ENCODE assay signal across 1 cellular context in genomic region chr1:94633051-94633450, GRCh38.
TF ChIP-seq lines count a peak whose summit lies in the region.

No MANE protein-coding gene starts in this region.

TF ChIP-seq in GM23338, 12 proteins besides CTCF, POLR2A, EP300 and RAD21:
- TF ChIP-seq, protein P1, sequence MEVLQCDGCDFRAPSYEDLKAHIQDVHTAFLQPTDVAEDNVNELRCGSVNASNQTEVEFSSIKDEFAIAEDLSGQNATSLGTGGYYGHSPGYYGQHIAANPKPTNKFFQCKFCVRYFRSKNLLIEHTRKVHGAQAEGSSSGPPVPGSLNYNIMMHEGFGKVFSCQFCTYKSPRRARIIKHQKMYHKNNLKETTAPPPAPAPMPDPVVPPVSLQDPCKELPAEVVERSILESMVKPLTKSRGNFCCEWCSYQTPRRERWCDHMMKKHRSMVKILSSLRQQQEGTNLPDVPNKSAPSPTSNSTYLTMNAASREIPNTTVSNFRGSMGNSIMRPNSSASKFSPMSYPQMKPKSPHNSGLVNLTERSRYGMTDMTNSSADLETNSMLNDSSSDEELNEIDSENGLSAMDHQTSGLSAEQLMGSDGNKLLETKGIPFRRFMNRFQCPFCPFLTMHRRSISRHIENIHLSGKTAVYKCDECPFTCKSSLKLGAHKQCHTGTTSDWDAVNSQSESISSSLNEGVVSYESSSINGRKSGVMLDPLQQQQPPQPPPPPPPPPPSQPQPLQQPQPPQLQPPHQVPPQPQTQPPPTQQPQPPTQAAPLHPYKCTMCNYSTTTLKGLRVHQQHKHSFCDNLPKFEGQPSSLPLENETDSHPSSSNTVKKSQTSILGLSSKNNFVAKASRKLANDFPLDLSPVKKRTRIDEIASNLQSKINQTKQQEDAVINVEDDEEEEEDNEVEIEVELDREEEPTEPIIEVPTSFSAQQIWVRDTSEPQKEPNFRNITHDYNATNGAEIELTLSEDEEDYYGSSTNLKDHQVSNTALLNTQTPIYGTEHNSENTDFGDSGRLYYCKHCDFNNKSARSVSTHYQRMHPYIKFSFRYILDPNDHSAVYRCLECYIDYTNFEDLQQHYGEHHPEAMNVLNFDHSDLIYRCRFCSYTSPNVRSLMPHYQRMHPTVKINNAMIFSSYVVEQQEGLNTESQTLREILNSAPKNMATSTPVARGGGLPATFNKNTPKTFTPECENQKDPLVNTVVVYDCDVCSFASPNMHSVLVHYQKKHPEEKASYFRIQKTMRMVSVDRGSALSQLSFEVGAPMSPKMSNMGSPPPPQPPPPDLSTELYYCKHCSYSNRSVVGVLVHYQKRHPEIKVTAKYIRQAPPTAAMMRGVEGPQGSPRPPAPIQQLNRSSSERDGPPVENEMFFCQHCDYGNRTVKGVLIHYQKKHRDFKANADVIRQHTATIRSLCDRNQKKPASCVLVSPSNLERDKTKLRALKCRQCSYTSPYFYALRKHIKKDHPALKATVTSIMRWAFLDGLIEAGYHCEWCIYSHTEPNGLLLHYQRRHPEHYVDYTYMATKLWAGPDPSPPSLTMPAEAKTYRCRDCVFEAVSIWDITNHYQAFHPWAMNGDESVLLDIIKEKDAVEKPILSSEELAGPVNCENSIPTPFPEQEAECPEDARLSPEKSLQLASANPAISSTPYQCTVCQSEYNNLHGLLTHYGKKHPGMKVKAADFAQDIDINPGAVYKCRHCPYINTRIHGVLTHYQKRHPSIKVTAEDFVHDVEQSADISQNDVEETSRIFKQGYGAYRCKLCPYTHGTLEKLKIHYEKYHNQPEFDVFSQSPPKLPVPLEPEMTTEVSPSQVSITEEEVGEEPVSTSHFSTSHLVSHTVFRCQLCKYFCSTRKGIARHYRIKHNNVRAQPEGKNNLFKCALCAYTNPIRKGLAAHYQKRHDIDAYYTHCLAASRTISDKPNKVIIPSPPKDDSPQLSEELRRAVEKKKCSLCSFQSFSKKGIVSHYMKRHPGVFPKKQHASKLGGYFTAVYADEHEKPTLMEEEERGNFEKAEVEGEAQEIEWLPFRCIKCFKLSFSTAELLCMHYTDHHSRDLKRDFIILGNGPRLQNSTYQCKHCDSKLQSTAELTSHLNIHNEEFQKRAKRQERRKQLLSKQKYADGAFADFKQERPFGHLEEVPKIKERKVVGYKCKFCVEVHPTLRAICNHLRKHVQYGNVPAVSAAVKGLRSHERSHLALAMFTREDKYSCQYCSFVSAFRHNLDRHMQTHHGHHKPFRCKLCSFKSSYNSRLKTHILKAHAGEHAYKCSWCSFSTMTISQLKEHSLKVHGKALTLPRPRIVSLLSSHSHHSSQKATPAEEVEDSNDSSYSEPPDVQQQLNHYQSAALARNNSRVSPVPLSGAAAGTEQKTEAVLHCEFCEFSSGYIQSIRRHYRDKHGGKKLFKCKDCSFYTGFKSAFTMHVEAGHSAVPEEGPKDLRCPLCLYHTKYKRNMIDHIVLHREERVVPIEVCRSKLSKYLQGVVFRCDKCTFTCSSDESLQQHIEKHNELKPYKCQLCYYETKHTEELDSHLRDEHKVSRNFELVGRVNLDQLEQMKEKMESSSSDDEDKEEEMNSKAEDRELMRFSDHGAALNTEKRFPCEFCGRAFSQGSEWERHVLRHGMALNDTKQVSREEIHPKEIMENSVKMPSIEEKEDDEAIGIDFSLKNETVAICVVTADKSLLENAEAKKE (CRISPR knock-in tag; IDR thresholded peaks at IDR 0.05) = no peak
- no peak for TF ChIP-seq STAT1 (IDR thresholded peaks at IDR 0.05; ENCODE audit: unreplicated experiment)
- TF ChIP-seq NANOG (IDR thresholded peaks at IDR 0.05; ENCODE audit: borderline replicate concordance) = no peak
- no peak for TF ChIP-seq ZNF331 (CRISPR knock-in tag; IDR thresholded peaks at IDR 0.05; ENCODE audit: low read depth)
